ENCODE assay signal across 11 cellular contexts in genomic region chr3:170614214-170614966, GRCh38. TPM values are rescaled to one million over a fixed set of nuclear protein-coding genes. Genes with fewer than 3 reads are reported as not detected.
A peak's percentile ranks its signal among the peaks of the same experiment; 100 is the strongest.
DNase-seq lines count a peak whose midpoint lies in the region; ATAC-seq, FAIRE-seq and TF ChIP-seq lines count a peak whose summit lies in the region.
"Had no signal": no experiment of that assay in that cellular context is flagged by ENCODE, and none has a peak within 500 bp of the region (broad histone marks: within the 10 kb centered on the region; RNA-seq: fewer than 3 reads in every experiment).

No MANE protein-coding gene starts in this region.

- in situ Hi-C loops in HepG2 (cut with HindIII; ENCODE audit: extremely low pct_ligation_motif_present, low pct_unique_long_range_greater_than_20kb), result no loop called here

- TF ChIP-seq CTCF in AG04450 (IDR thresholded peaks at IDR 0.05; ENCODE audit: low read depth, low read length) (no peak), cardiac fibroblast (IDR thresholded peaks at IDR 0.05; ENCODE audit: low read depth, low read length) (no peak), HepG2 (CRISPR knock-in tag; IDR thresholded peaks at IDR 0.05) (no peak)

- no peaks in the 10 kb centered on the region for H3K79me2 ChIP-seq in HepG2 (ENCODE audit: insufficient read depth, low read length)

- 15% methylated on average over 5 of the region's 5 CpGs for WGBS in HepG2 (ENCODE audit: low lambda C conversion rate)

- H3K9me3 ChIP-seq in AG04450 (ENCODE audit: control insufficient read depth, insufficient read depth, low read length), result no peaks in the 10 kb centered on the region
- no peaks in the 10 kb centered on the region for H3K9me3 ChIP-seq in HepG2 (ENCODE audit: low read length)

- no peak overlapping the region for H2AFZ ChIP-seq in HepG2 (ENCODE audit: low read length)

- BruUV-seq in HepG2 (replicated peaks; lab: Mats Ljungman, UMichigan), result no TSS peak

- H3K27ac ChIP-seq in AG04450 (ENCODE audit: low read depth, low read length) (peak overlapping the region; percentile 21), HepG2 (ENCODE audit: extremely low read length, insufficient read depth, low read length) (no peak overlapping the region)

- CTCF ChIA-PET in AG04450 (lab: Charles Lee) (interaction anchor here (0.9 to 1.1 kb wide), 2 partner anchors 9 to 196 kb away, joined by 3 to 4 read pairs; no protein-coding TSS in a partner anchor), HepG2 (lab: Yijun Ruan, JAX; ENCODE audit: low intra/inter-chr PET ratio, low total read pairs) (no interaction called here)

- POLR2A ChIA-PET in AG04450 (lab: Yijun Ruan, JAX), result no interaction called here
- POLR2A ChIA-PET in HepG2 (lab: Yijun Ruan, JAX), result no interaction called here

- no peak for TF ChIP-seq POLR2A in HepG2 (IDR thresholded peaks at IDR 0.05; ENCODE audit: insufficient read depth in 1 of 2, low read depth in 2 of 2, low read length in 2 of 2)

- no peaks in the 10 kb centered on the region for H4K20me1 ChIP-seq in HepG2 (ENCODE audit: insufficient read depth, low read length)

- no peaks in the 10 kb centered on the region for H3K36me3 ChIP-seq in HepG2 (replicated peaks in 1 of 2; ENCODE audit: control insufficient read depth in 1 of 2, insufficient read depth in 2 of 2, low read length in 2 of 2)

- no peak overlapping the region for H3K4me2 ChIP-seq in HepG2 (ENCODE audit: low read depth, low read length)

- intact Hi-C loops in HepG2 (cut with micrococcal nuclease; ENCODE audit: unreplicated experiment), result no loop called here

- no peaks in the 10 kb centered on the region for H3K4me1 ChIP-seq in HepG2 (ENCODE audit: insufficient read depth, low read length)

- no peak for ATAC-seq in HepG2
- ATAC-seq in HG02588 (IDR thresholded peaks at IDR 0.05; ENCODE audit: unreplicated experiment), result no peak
- no peak for ATAC-seq in GM18867 (IDR thresholded peaks at IDR 0.05; ENCODE audit: unreplicated experiment)

- H3K27me3 ChIP-seq in AG04450 (ENCODE audit: control insufficient read depth, insufficient read depth, low read length) (no peaks in the 10 kb centered on the region), HepG2 (ENCODE audit: control insufficient read depth in 1 of 2, insufficient read depth in 2 of 2, low read length in 2 of 2) (no peaks in the 10 kb centered on the region)

- TF ChIP-seq EP300 in HepG2 (IDR thresholded peaks at IDR 0.05; ENCODE audit: low read depth in 2 of 2, low read length in 2 of 2) (no peak), HepG2 (CRISPR knock-in tag; IDR thresholded peaks at IDR 0.05; ENCODE audit: borderline replicate concordance) (no peak)

- FAIRE-seq in HepG2 (lab: Jason Lieb, UNC), result no peak

- TF ChIP-seq RAD21 in HepG2 (CRISPR knock-in tag; IDR thresholded peaks at IDR 0.05), result no peak

- H3K9ac ChIP-seq in HepG2 (ENCODE audit: insufficient read depth, low read depth, low read length), result no peak overlapping the region

- H3K4me3 ChIP-seq in AG04450 (ENCODE audit: low read depth, low read length) (no peak overlapping the region), cardiac fibroblast (replicated peaks in 1 of 2; ENCODE audit: low read depth in 2 of 2, low read length in 2 of 2) (no peak overlapping the region), HepG2 (replicated peaks in 1 of 3; ENCODE audit: insufficient read depth in 1 of 3, low read depth in 2 of 3, low read length in 3 of 3) (no peak overlapping the region)

- DNase-seq in AG04450 (ENCODE audit: low read depth, low spot score), result peak; percentile 51
- DNase-seq in M059J (ENCODE audit: low read depth), result peak; percentile 93
- DNase-seq in cardiac fibroblast (ENCODE audit: low read depth in 2 of 2), result peak; percentile 84 to 95
- DNase-seq in HepG2 (ENCODE audit: low spot score), result no peak
- no peak for DNase-seq in NCI-H1048 (lab: John Stamatoyannopoulos, UW)
- DNase-seq in GM19238 (ENCODE audit: insufficient read length, low spot score), result no peak
- DNase-seq: activated CD4-positive, alpha-beta T cell treated with anti-CD3 and anti-CD28 coated beads, Interleukin-2, amount 10 ng/mL, durations not matched to agents 24 days and 14 days; COR-L47; NCI-H1105 had no signal

TF ChIP-seq in HepG2, 621 proteins besides CTCF, POLR2A, EP300 and RAD21:
- TF ChIP-seq GLI4 (CRISPR knock-in tag; IDR thresholded peaks at IDR 0.05; ENCODE audit: borderline replicate concordance) (no peak), ZNF350 (CRISPR knock-in tag; IDR thresholded peaks at IDR 0.05; ENCODE audit: borderline replicate concordance, low read depth) (no peak), ZNF614 (CRISPR knock-in tag; IDR thresholded peaks at IDR 0.05; ENCODE audit: borderline replicate concordance) (no peak), ZNF331 (CRISPR knock-in tag; IDR thresholded peaks at IDR 0.05) (no peak), ATF7 (IDR thresholded peaks at IDR 0.05) (0 out of 2 replicates have a peak, but pooled peaks have one; percentile 7), ATF7 (CRISPR knock-in tag; IDR thresholded peaks at IDR 0.05) (no peak), FOSL2 (CRISPR knock-in tag; IDR thresholded peaks at IDR 0.05) (peak; percentile 66), ZNF282 (IDR thresholded peaks at IDR 0.05; ENCODE audit: partially characterized antibody) (no peak), SOX13 (IDR thresholded peaks at IDR 0.05) (no peak), SOX13 (CRISPR knock-in tag; conservative IDR thresholded peaks at IDR 0.05 in 1 of 2, IDR thresholded peaks at IDR 0.05 in 1 of 2) (no peak), ZNF556 (CRISPR knock-in tag; IDR thresholded peaks at IDR 0.05; ENCODE audit: borderline replicate concordance) (no peak), FOXP1 (IDR thresholded peaks at IDR 0.05) (no peak), FOXP1 (CRISPR knock-in tag; IDR thresholded peaks at IDR 0.05) (no peak), CBFB (CRISPR knock-in tag; IDR thresholded peaks at IDR 0.05) (no peak), ZBTB7B (CRISPR knock-in tag; IDR thresholded peaks at IDR 0.05) (no peak), GABPA (IDR thresholded peaks at IDR 0.05; ENCODE audit: low read depth, low read length) (no peak), GABPA (CRISPR knock-in tag; IDR thresholded peaks at IDR 0.05; ENCODE audit: low read depth) (no peak), ZSCAN9 (CRISPR knock-in tag; IDR thresholded peaks at IDR 0.05; ENCODE audit: borderline replicate concordance) (no peak), SSRP1 (CRISPR knock-in tag; IDR thresholded peaks at IDR 0.05) (no peak), CEBPB (IDR thresholded peaks at IDR 0.05; ENCODE audit: borderline replicate concordance, low read depth, low read length) (peak; percentile 80)
TF ChIP-seq in HepG2: peak in this region for 3.

RNA-seq across cellular contexts. Expression of gene SLC7A14, which starts 28.5 kb away (rescaled TPM):
- polyA plus RNA-seq in AG04450 (2011; rRNA removed), result 2.3 TPM in 2 replicates
- polyA minus RNA-seq in AG04450 (2011; rRNA and poly(A)+ RNA removed), result 3.3 and 5.0 TPM in 2 replicates
- 2.8 and 2.9 TPM in 2 replicates for total RNA-seq in M059J (2014; rRNA removed; shearing (Covaris generic))
- not detected in 2 replicates for total RNA-seq in HepG2 (2016; rRNA removed; fragmentation: Illumina TruSeq; extraction: Trizol)
- not detected in 2 replicates for total RNA-seq in HepG2 (2016; cell fraction: cytosol; rRNA removed; fragmentation: Illumina TruSeq; extraction: Trizol; ENCODE audit: low read depth)
- not detected in 2 replicates for total RNA-seq in HepG2 (2016; cell fraction: insoluble cytoplasmic fraction; rRNA removed; fragmentation: Illumina TruSeq; extraction: Trizol)
- not detected in 2 replicates for total RNA-seq in HepG2 (2016; cell fraction: membrane; rRNA removed; fragmentation: Illumina TruSeq; extraction: Trizol)
- not detected in 2 replicates for total RNA-seq in HepG2 (2016; cell fraction: nucleus; rRNA removed; fragmentation: Illumina TruSeq; extraction: Trizol)
- not detected in 2 replicates for polyA plus RNA-seq in HepG2 (2011; rRNA removed)
- not detected in 2 replicates for polyA plus RNA-seq in HepG2 (2011; cell fraction: cytosol; rRNA removed)
- polyA plus RNA-seq in HepG2 (2011; cell fraction: nucleus; rRNA removed), result not detected in 2 replicates
- polyA plus RNA-seq in HepG2 (2012), result not detected in 2 replicates
- polyA plus RNA-seq in HepG2 (2016; cell fraction: cytosol; fragmentation: Illumina TruSeq; extraction: Trizol; ENCODE audit: low read depth), result not detected in 2 replicates
- not detected in 2 replicates for polyA plus RNA-seq in HepG2 (2016; cell fraction: insoluble cytoplasmic fraction; fragmentation: Illumina TruSeq; extraction: Trizol; ENCODE audit: low read depth)
- polyA plus RNA-seq in HepG2 (2016; cell fraction: membrane; fragmentation: Illumina TruSeq; extraction: Trizol; ENCODE audit: low read depth), result not detected in 2 replicates
- polyA plus RNA-seq in HepG2 (2016; cell fraction: nucleus; fragmentation: Illumina TruSeq; extraction: Trizol; ENCODE audit: insufficient read depth, low read depth), result not detected in 2 replicates
- 0.02 TPM in 1 of 2 replicates, not detected in the other for polyA minus RNA-seq in HepG2 (2011; rRNA and poly(A)+ RNA removed; ENCODE audit: low replicate concordance)
- polyA minus RNA-seq in HepG2 (2011; cell fraction: cytosol; rRNA and poly(A)+ RNA removed), result not detected in 2 replicates
- polyA minus RNA-seq in HepG2 (2011; cell fraction: nucleus; rRNA and poly(A)+ RNA removed), result not detected in 2 replicates
- total RNA-seq: activated CD4-positive, alpha-beta T cell treated with anti-CD3 and anti-CD28 coated beads, Interleukin-2, amount 10 ng/mL, durations not matched to agents 24 days and 14 days had no signal

Comparison
In these comparisons a context has a peak if more than half of its experiments do, and no peak if none do; other contexts are left out.
1. DNase-seq: peak in AG04450 (single experiment), M059J (single experiment) and cardiac fibroblast (2 of 2); none in HepG2 (single experiment), NCI-H1048 (single experiment) and GM19238 (single experiment).